ENCODE assay signal across 19 cellular contexts in the genomic region with DNA sequence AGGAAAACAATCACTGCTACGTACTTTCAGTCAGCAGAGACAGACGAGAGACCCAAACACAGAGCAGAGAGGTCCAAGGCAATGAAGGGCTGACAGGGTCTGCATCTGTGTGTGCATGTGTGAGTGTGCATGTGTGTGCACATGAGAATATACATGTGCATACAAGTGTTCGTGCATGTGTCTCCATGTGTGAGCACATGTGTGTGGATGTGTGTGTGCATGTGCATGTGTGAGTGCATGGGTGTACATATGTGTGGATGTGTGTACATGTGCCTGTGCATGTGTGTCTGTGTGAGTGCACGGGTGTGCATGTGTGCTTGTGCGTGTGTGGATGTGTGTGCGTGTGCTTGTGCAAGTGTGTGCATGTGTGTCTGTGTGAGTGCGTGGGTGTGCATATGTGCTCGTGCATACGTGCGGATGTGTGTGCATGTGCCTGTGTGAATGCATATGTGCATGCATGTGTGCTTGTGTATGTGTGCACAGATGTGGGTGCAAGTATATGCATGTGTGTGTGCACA.
"Had no signal": no experiment of that assay in that cellular context is flagged by ENCODE, and none has a peak within 500 bp of the region (broad histone marks: within the 10 kb centered on the region; RNA-seq: fewer than 3 reads in every experiment).

No MANE protein-coding gene starts in this region.

- H3K4me3 Mint-ChIP-seq: naive B cell, nephron had no signal

- ATAC-seq: foreskin keratinocyte, left colon, left ventricle myocardium superior had no signal

- H3K9me3 Mint-ChIP-seq: nephron had no signal

- DNase-seq: colonic mucosa; dermis blood vessel endothelial cell; erythroblast; foreskin keratinocyte; head of caudate nucleus; left colon; left ventricle myocardium superior; mesenchymal stem cell; naive B cell; sigmoid colon; stimulated activated CD4-positive, alpha-beta T cell treated with anti-CD3 and anti-CD28 coated beads, Interleukin-2, amount 100 ng/mL, for 48 hours; stimulated activated naive CD4-positive, alpha-beta T cell treated with Interleukin-2 at 50 U/mL for 16 hours; tibial artery; uterus had no signal

- H3K4me1 Mint-ChIP-seq: naive B cell, nephron had no signal

- H3K4me3 ChIP-seq: colonic mucosa, hepatocyte, lung, sigmoid colon, skin epidermis, tibial artery, uterus had no signal

- H3K4me1 ChIP-seq: colonic mucosa, foreskin keratinocyte, sigmoid colon, tibial artery, uterus had no signal

- H3K27ac ChIP-seq: colonic mucosa, foreskin keratinocyte, hepatocyte, neutrophil, sigmoid colon, skin epidermis, tibial artery, uterus had no signal

- H3K36me3 ChIP-seq: colonic mucosa, neutrophil, sigmoid colon, tibial artery, uterus had no signal

- H3K27ac Mint-ChIP-seq: naive B cell had no signal

- H3K36me3 Mint-ChIP-seq: naive B cell had no signal

- H3K9me3 ChIP-seq: colonic mucosa, neutrophil, sigmoid colon, tibial artery, uterus had no signal
